Comparison of ENCODE assay signal across 11 cellular contexts in the genomic region with DNA sequence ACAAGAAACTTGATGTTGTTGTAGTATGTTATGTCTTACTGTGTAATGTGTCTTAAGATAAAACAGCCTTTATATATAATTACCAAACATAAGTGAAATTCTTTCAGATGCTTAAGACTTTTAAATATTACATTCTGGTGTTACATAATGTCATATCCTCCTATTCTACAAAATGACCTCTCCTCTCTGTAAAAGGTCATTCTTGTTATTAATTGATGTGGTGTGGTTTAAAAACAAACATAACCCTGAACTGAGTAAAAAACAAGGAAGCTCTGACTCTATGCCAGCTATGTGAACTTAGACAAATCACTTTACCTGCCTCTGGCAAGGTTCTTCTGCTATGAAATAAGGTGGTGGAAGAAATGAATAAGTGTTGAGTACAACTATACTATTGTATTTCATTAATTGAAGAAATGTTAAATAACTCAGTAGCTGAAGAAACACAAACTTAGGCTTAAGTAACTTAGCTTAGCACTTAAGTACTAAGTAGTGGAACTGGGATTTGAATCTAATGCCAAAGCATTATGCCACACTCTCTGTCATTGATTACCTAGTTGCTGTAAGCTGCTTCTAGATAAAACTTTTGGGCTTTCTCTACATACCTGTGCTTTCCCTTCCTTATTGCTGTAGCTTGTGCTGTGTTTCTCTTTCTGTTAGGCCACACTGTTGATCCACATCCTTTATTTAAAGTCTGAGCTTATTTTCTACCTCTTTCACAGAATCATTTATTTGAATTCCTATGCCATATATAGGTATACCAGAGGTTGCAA. TPM values are rescaled to one million over a fixed set of nuclear protein-coding genes. Genes with fewer than 3 reads are reported as not detected.
DNase-seq lines count a peak whose midpoint lies in the region; ATAC-seq, FAIRE-seq and TF ChIP-seq lines count a peak whose summit lies in the region.
"Had no signal": no experiment of that assay in that cellular context is flagged by ENCODE, and none has a peak within 500 bp of the region (broad histone marks: within the 10 kb centered on the region; RNA-seq: fewer than 3 reads in every experiment).

No MANE protein-coding gene starts in this region.

- no peaks in the 10 kb centered on the region for H3K36me3 ChIP-seq in bronchial epithelial cell (ENCODE audit: control insufficient read depth, insufficient read depth, low read length)
- H3K36me3 ChIP-seq in tibial artery: no peaks in the 10 kb centered on the region
- no peaks in the 10 kb centered on the region for H3K36me3 ChIP-seq in CD4-positive, alpha-beta memory T cell (ENCODE audit: insufficient read depth, low read length)
- H3K36me3 ChIP-seq: brain microvascular endothelial cell had no signal

- peaks cover 0 to 15% (median 9%) of the 10 kb centered on the region in 4 donors for H3K4me1 ChIP-seq in tibial artery
- no peaks in the 10 kb centered on the region for H3K4me1 ChIP-seq in CD4-positive, alpha-beta memory T cell (ENCODE audit: insufficient read depth, low read length)
- H3K4me1 ChIP-seq: Caco-2 had no signal

- H3K4me3 Mint-ChIP-seq in mesothelial cell of epicardium: no peak overlapping the region
- no peak overlapping the region for H3K4me3 Mint-ChIP-seq in CD4-positive, alpha-beta memory T cell
- H3K4me3 Mint-ChIP-seq: activated T-cell treated with anti-CD3 and anti-CD28 coated beads, Interleukin-2, amount 50 U/mL, for 4 hours had no signal

- peak; percentile 78 for ATAC-seq in HG02981 (IDR thresholded peaks at IDR 0.05; ENCODE audit: unreplicated experiment)
- ATAC-seq: activated T-cell treated with anti-CD3 and anti-CD28 coated beads, Interleukin-2, amount 50 U/mL, for 4 hours had no signal

- H3K36me3 Mint-ChIP-seq in mesothelial cell of epicardium: no peaks in the 10 kb centered on the region
- no peaks in the 10 kb centered on the region for H3K36me3 Mint-ChIP-seq in CD4-positive, alpha-beta memory T cell

- H3K4me1 Mint-ChIP-seq in mesothelial cell of epicardium: peaks cover 51% of the 10 kb centered on the region
- H3K4me1 Mint-ChIP-seq in CD4-positive, alpha-beta memory T cell: peaks cover 0 to 3% (median 1%) of the 10 kb centered on the region in 4 donors

- TF ChIP-seq CTCF in bronchial epithelial cell (IDR thresholded peaks at IDR 0.05; ENCODE audit: insufficient read depth, low read length, severe bottlenecking) (no peak), mesothelial cell of epicardium (IDR thresholded peaks at IDR 0.05; ENCODE audit: unreplicated experiment) (no peak), tibial artery (IDR thresholded peaks at IDR 0.05) (no peak)

- no peak for FAIRE-seq in bronchial epithelial cell (lab: Jason Lieb, UNC)
- FAIRE-seq in urothelium cell line (lab: Jason Lieb, UNC): no peak

- H3K27me3 ChIP-seq in bronchial epithelial cell (ENCODE audit: control insufficient read depth, insufficient read depth, low read length) (no peaks in the 10 kb centered on the region), tibial artery (no peaks in the 10 kb centered on the region)
- no peaks in the 10 kb centered on the region for H3K27me3 ChIP-seq in CD4-positive, alpha-beta memory T cell (ENCODE audit: insufficient read depth, low read length)
- H3K27me3 ChIP-seq: brain microvascular endothelial cell had no signal

- intact Hi-C loops in tibial artery (cut with DNase I; ENCODE audit: low total_unique reads): loop anchor here (5.0 kb wide), 1 partner anchor 61 kb away; no protein-coding TSS in a partner anchor
- intact Hi-C loops in CD4-positive, alpha-beta memory T cell (cut with micrococcal nuclease): no loop called here

- H3K27ac ChIP-seq in tibial artery: peak overlapping the region; percentile 65 to 79
- H3K27ac ChIP-seq in CD4-positive, alpha-beta memory T cell (ENCODE audit: low read depth, low read length): no peak overlapping the region
- H3K27ac ChIP-seq: brain microvascular endothelial cell had no signal

- DNase-seq in bronchial epithelial cell (ENCODE audit: low read depth) (peak; percentile 5), mesothelial cell of epicardium (ENCODE audit: low spot score in 2 of 2, unreplicated experiment in 2 of 2) (no peak), tibial artery (no peak), urothelium cell line (ENCODE audit: low spot score) (no peak), hepatic stellate cell (ENCODE audit: low spot score) (no peak)
- DNase-seq in CD4-positive, alpha-beta memory T cell: no peak
- DNase-seq: activated T-cell treated with anti-CD3 and anti-CD28 coated beads, Interleukin-2, amount 50 U/mL, for 4 hours; Caco-2; Kasumi-1 had no signal

- H3K9me3 Mint-ChIP-seq in mesothelial cell of epicardium: no peaks in the 10 kb centered on the region
- peaks cover 0 to 2% (median 0%) of the 10 kb centered on the region in 8 donors for H3K9me3 Mint-ChIP-seq in CD4-positive, alpha-beta memory T cell
- H3K9me3 Mint-ChIP-seq: activated T-cell treated with anti-CD3 and anti-CD28 coated beads, Interleukin-2, amount 50 U/mL, for 4 hours had no signal

- H3K4me3 ChIP-seq in bronchial epithelial cell (ENCODE audit: low read depth, low read length) (no peak overlapping the region), tibial artery (peak overlapping the region; percentile 48 to 55)
- no peak overlapping the region for H3K4me3 ChIP-seq in CD4-positive, alpha-beta memory T cell (ENCODE audit: low read length in 2 of 2)

- H3K9me3 ChIP-seq in tibial artery: no peaks in the 10 kb centered on the region
- H3K9me3 ChIP-seq in CD4-positive, alpha-beta memory T cell (ENCODE audit: control insufficient read depth in 1 of 2, low read length in 2 of 2): no peaks in the 10 kb centered on the region
- H3K9me3 ChIP-seq: Caco-2 had no signal

- no peaks in the 10 kb centered on the region for H3K27me3 Mint-ChIP-seq in mesothelial cell of epicardium (ENCODE audit: low read depth)
- peaks cover 0 to 1% of the 10 kb centered on the region in 2 donors for H3K27me3 Mint-ChIP-seq in CD4-positive, alpha-beta memory T cell

- POLR2A ChIA-PET in CD4-positive, alpha-beta memory T cell (lab: Charles Lee; ENCODE audit: partially characterized antibody): no interaction called here

- H3K27ac Mint-ChIP-seq in mesothelial cell of epicardium: peak overlapping the region; percentile 92
- H3K27ac Mint-ChIP-seq in CD4-positive, alpha-beta memory T cell: peak overlapping the region in 1 of 7 donors; percentile 7

- CTCF ChIA-PET in CD4-positive, alpha-beta memory T cell (lab: Charles Lee; ENCODE audit: partially characterized antibody): interaction anchor here (2.4 kb wide), 1 partner anchor 131 kb away, joined by 6 read pairs; no protein-coding TSS in a partner anchor

RNA-seq across cellular contexts. Expression of gene ANGPTL1, which starts 0.9 kb away (rescaled TPM):
- total RNA-seq in bronchial epithelial cell (not detected in 2 replicates), mesothelial cell of epicardium (0.67 to 0.80 TPM (median 0.72 TPM) in 3 replicates)
- not detected for total RNA-seq in CD4-positive, alpha-beta memory T cell
- polyA plus RNA-seq in CD4-positive, alpha-beta memory T cell: not detected
- total RNA-seq: activated T-cell treated with anti-CD3 and anti-CD28 coated beads, Interleukin-2, amount 50 U/mL, for 4 hours; Caco-2 had no signal

Comparison
In these comparisons a context has a peak if more than half of its experiments do, and no peak if none do; other contexts are left out.
1. H3K4me3 ChIP-seq: peak in tibial artery (2 of 2); none in bronchial epithelial cell (single experiment) and CD4-positive, alpha-beta memory T cell (0 of 2).